22 cellular contexts compared by ENCODE assay signal in the genomic region with DNA sequence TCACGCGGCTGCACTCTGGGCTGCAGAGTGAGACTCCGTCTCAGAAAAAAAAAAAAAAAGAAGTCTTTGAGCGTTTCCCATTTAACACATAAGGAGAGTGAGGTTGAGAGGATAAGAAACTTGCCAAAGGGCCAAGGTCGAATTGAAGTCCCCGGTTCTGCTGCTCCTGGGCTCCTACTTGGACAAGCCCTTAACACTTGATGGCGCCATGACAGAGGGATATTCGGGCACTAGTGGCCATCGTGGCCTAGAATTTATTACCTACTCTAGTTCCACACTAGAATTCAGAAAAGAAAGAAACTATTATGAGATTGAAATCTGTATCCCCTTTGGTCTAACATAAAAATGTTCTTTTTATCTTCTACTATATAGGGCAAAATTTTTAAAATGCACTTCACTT.
A peak's percentile ranks its signal among the peaks of the same experiment; 100 is the strongest.
DNase-seq lines count a peak whose midpoint lies in the region; ATAC-seq, FAIRE-seq and TF ChIP-seq lines count a peak whose summit lies in the region.
"Had no signal": no experiment of that assay in that cellular context is flagged by ENCODE, and none has a peak within 500 bp of the region (broad histone marks: within the 10 kb centered on the region; RNA-seq: fewer than 3 reads in every experiment).

No MANE protein-coding gene starts in this region.

- in situ Hi-C loops in Panc1 (cut with HindIII; ENCODE audit: low pct_unique_long_range_greater_than_20kb, low sequenced_read_pairs), result no loop called here

- H3K4me3 ChIP-seq in Panc1 (ENCODE audit: low read depth in 2 of 2, low read length in 2 of 2), result no peak overlapping the region
- H3K4me3 ChIP-seq in H1 (ENCODE audit: extremely low read depth in 1 of 4, insufficient read depth in 2 of 4, low read depth in 3 of 4, low read length in 4 of 4), result no peak overlapping the region
- H3K4me3 ChIP-seq: upper lobe of right lung had no signal

- H2BK20ac ChIP-seq in H1 (ENCODE audit: low read length), result no peak overlapping the region

- no peak overlapping the region for H3K9ac ChIP-seq in H1 (replicated peaks in 1 of 4; ENCODE audit: extremely low read depth in 1 of 4, low read depth in 3 of 4, low read length in 3 of 4)

- H3K4me1 Mint-ChIP-seq in activated CD4-positive, alpha-beta T cell treated with anti-CD3 and anti-CD28 coated beads for 36 hours, result peaks cover 30% of the 10 kb centered on the region

- no peak overlapping the region for H2AK5ac ChIP-seq in H1 (ENCODE audit: low read depth, low read length)

- no peak for TF ChIP-seq EP300 in H1 (IDR thresholded peaks at IDR 0.05; ENCODE audit: borderline replicate concordance in 1 of 2, low read depth in 2 of 2, low read length in 2 of 2)

- H2BK12ac ChIP-seq in H1 (ENCODE audit: low read depth, low read length), result no peak overlapping the region

- H3K36me3 Mint-ChIP-seq in activated CD4-positive, alpha-beta T cell treated with anti-CD3 and anti-CD28 coated beads for 36 hours (ENCODE audit: low read depth), result no peaks in the 10 kb centered on the region
- H3K36me3 Mint-ChIP-seq: CD4-positive, CD25-positive, alpha-beta regulatory T cell had no signal

- CTCF ChIA-PET in activated CD4-positive, alpha-beta T cell treated with anti-CD3 and anti-CD28 coated beads for 36 hours (lab: Charles Lee), result interaction anchor here (0.6 to 1.3 kb wide), 2 partner anchors 11 to 48 kb away, joined by 3 read pairs; no protein-coding TSS in a partner anchor
- CTCF ChIA-PET in Panc1 (lab: Charles Lee) (interaction anchor here (1.3 kb wide), 1 partner anchor 43 kb away, joined by 3 read pairs; no protein-coding TSS in a partner anchor), H1 (lab: Charles Lee; ENCODE audit: partially characterized antibody) (interaction anchor here (0.6 to 4.3 kb wide), 10 partner anchors 14 to 694 kb away, joined by 3 to 21 read pairs (median 4); no protein-coding TSS in a partner anchor)

- H3K27ac Mint-ChIP-seq in activated CD4-positive, alpha-beta T cell treated with anti-CD3 and anti-CD28 coated beads for 36 hours, result no peak overlapping the region
- H3K27ac Mint-ChIP-seq: T-helper 1 cell treated with Interleukin-12 subunit alpha and Interleukin-12 subunit beta and Interleukin-4 antibody, amounts not matched to agents 30 μg/mL and 1 μg/mL, for 36 hours had no signal

- H3K4me2 ChIP-seq in H1 (ENCODE audit: insufficient read depth in 1 of 2, low read depth in 2 of 2, low read length in 2 of 2), result no peak overlapping the region

- no peak overlapping the region for H2BK5ac ChIP-seq in H1 (ENCODE audit: low read depth, low read length)

- no peak overlapping the region for H3K4me3 Mint-ChIP-seq in activated CD4-positive, alpha-beta T cell treated with anti-CD3 and anti-CD28 coated beads for 36 hours
- H3K4me3 Mint-ChIP-seq: CD4-positive, CD25-positive, alpha-beta regulatory T cell; T-helper 1 cell treated with Interleukin-12 subunit alpha and Interleukin-12 subunit beta and Interleukin-4 antibody, amounts not matched to agents 30 μg/mL and 1 μg/mL, for 36 hours had no signal

- no peaks in the 10 kb centered on the region for H3K27me3 Mint-ChIP-seq in activated CD4-positive, alpha-beta T cell treated with anti-CD3 and anti-CD28 coated beads for 36 hours
- H3K27me3 Mint-ChIP-seq: CD4-positive, CD25-positive, alpha-beta regulatory T cell had no signal

- H2BK15ac ChIP-seq in H1 (ENCODE audit: low read length), result no peak overlapping the region

- H3K4ac ChIP-seq in H1 (replicated peaks; ENCODE audit: insufficient read length, low read depth, low read length), result no peak overlapping the region

- H3K4me1 ChIP-seq in Panc1 (ENCODE audit: control insufficient read depth, insufficient read depth, low read length) (peaks cover 58% of the 10 kb centered on the region), H1 (replicated peaks in 1 of 4; ENCODE audit: control insufficient read depth in 3 of 4, insufficient read depth in 4 of 4, low read length in 3 of 4) (no peaks in the 10 kb centered on the region; a peak in 1 of 7 replicates)
- H3K4me1 ChIP-seq: upper lobe of right lung had no signal

- WGBS in H1 (ENCODE audit: extremely low coverage in 1 of 2, insufficient coverage in 1 of 2, insufficient read length in 1 of 2, insufficient replicate concordance in 2 of 2, low coverage in 1 of 2, low lambda C conversion rate in 2 of 2, missing lambda C conversion rate in 1 of 2), 2 experiments, result 75% methylated on average over 6 of the region's 9 CpGs; no CpG with 5 or more reads in 1 of the 2 experiments

- H3K9me3 Mint-ChIP-seq in activated CD4-positive, alpha-beta T cell treated with anti-CD3 and anti-CD28 coated beads for 36 hours (ENCODE audit: low read depth), result no peaks in the 10 kb centered on the region
- H3K9me3 Mint-ChIP-seq: CD4-positive, CD25-positive, alpha-beta regulatory T cell; T-helper 1 cell treated with Interleukin-12 subunit alpha and Interleukin-12 subunit beta and Interleukin-4 antibody, amounts not matched to agents 30 μg/mL and 1 μg/mL, for 36 hours had no signal

- ATAC-seq in activated CD4-positive, alpha-beta T cell treated with anti-CD3 and anti-CD28 coated beads for 36 hours, result no peak
- ATAC-seq in Panc1, result no peak
- ATAC-seq in HG02642 (IDR thresholded peaks at IDR 0.05; ENCODE audit: poor library complexity, unreplicated experiment), result no peak
- ATAC-seq: stimulated activated naive CD8-positive, alpha-beta T cell treated with anti-CD3 and anti-CD28 coated beads, Interleukin-15, Interleukin-2, amounts not matched to agents 100 U/mL and 50 U/mL, for 24 hours; upper lobe of right lung had no signal

- H3K56ac ChIP-seq in H1 (replicated peaks; ENCODE audit: insufficient read length, low read depth, low read length), result no peak overlapping the region

- TF ChIP-seq CTCF in Panc1 (IDR thresholded peaks at IDR 0.05) (no peak; the same call in 1 of the 2 replicates), H1 (IDR thresholded peaks at IDR 0.05; ENCODE audit: control extremely low read depth in 1 of 3, insufficient read depth in 1 of 3, low read depth in 1 of 3, low read length in 3 of 3) (peak; percentile 24 to 42 (median 29))

- no peaks in the 10 kb centered on the region for H3K9me3 ChIP-seq in Panc1 (ENCODE audit: control insufficient read depth, insufficient read depth, low read depth, low read length)
- no peaks in the 10 kb centered on the region for H3K9me3 ChIP-seq in H1 (ENCODE audit: insufficient read depth in 2 of 2, low read depth in 1 of 2, low read length in 1 of 2)
- H3K9me3 ChIP-seq: neutrophil, upper lobe of right lung had no signal

- H4K91ac ChIP-seq in H1 (replicated peaks; ENCODE audit: insufficient read length, low read length), result no peak overlapping the region

- H3K27ac ChIP-seq in Panc1 (ENCODE audit: low read length) (peak overlapping the region; percentile 59; the same call in 1 of the 2 replicates), H1 (ENCODE audit: low read depth, low read length) (no peak overlapping the region), temporal lobe (ENCODE audit: low read depth, low read length) (peak overlapping the region; percentile 92)
- H3K27ac ChIP-seq: HL-60, upper lobe of right lung had no signal

- no peak overlapping the region for H3K18ac ChIP-seq in H1 (ENCODE audit: extremely low read depth, low read length)

- H3K23ac ChIP-seq in H1 (ENCODE audit: insufficient read length), result no peak overlapping the region

- no peaks in the 10 kb centered on the region for H3K23me2 ChIP-seq in H1 (ENCODE audit: low read depth, low read length)

- H4K5ac ChIP-seq in H1 (ENCODE audit: insufficient read length, low read depth, low read length), result no peak overlapping the region

- TF ChIP-seq POLR2A in H1 (IDR thresholded peaks at IDR 0.05; ENCODE audit: control extremely low read depth in 1 of 2, low read depth in 2 of 2, low read length in 2 of 2), result no peak

- intact Hi-C loops in activated CD4-positive, alpha-beta T cell treated with anti-CD3 and anti-CD28 coated beads for 36 hours (cut with DNase I, micrococcal nuclease), result no loop called here
- intact Hi-C loops in Panc1 (cut with micrococcal nuclease; ENCODE audit: unreplicated experiment), result no loop called here

- DNase-seq in activated CD4-positive, alpha-beta T cell treated with anti-CD3 and anti-CD28 coated beads for 36 hours, result peak; percentile 13
- DNase-seq in activated CD4-positive, alpha-beta T cell treated with anti-CD3 and anti-CD28 coated beads for 48 hours, result no peak
- no peak for DNase-seq in Panc1 (ENCODE audit: low read depth, low spot score)
- no peak for DNase-seq in H1 (ENCODE audit: low read depth in 1 of 2, low spot score in 2 of 2)
- DNase-seq in hypothalamus (lab: John Stamatoyannopoulos, UW), result no peak
- DNase-seq in NOMO-1 treated with DMSO at 0.1 percent for 48 hours (lab: John Stamatoyannopoulos, UW; ENCODE audit: unreplicated experiment), result no peak
- DNase-seq: activated CD4-positive, CD25-positive, alpha-beta regulatory T cell; central memory CD4-positive, alpha-beta T cell; hippocampal formation; kidney glomerular epithelial cell; midbrain; NCI-H1105 treated with DMSO at 0.1 percent for 48 hours; NCI-H526; retina; stimulated activated naive CD8-positive, alpha-beta T cell treated with anti-CD3 and anti-CD28 coated beads, Interleukin-15, Interleukin-2, amounts not matched to agents 100 U/mL and 50 U/mL, for 24 hours; upper lobe of right lung had no signal

- TF ChIP-seq RAD21 in H1 (IDR thresholded peaks at IDR 0.05 in 1 of 2, conservative IDR thresholded peaks at IDR 0.05 in 1 of 2; ENCODE audit: low read depth in 2 of 2, low read length in 2 of 2), result peak; percentile 58 to 69

- no peaks in the 10 kb centered on the region for H3K36me3 ChIP-seq in Panc1 (ENCODE audit: control insufficient read depth, insufficient read depth, low read length)
- no peaks in the 10 kb centered on the region for H3K36me3 ChIP-seq in H1 (ENCODE audit: control insufficient read depth in 2 of 4, insufficient read depth in 4 of 4, low read length in 3 of 4)
- H3K36me3 ChIP-seq: upper lobe of right lung had no signal

- H2AFZ ChIP-seq in H1 (ENCODE audit: low read length), result no peak overlapping the region

- no peak for FAIRE-seq in H1 (lab: Jason Lieb, UNC)

- H2BK120ac ChIP-seq in H1 (replicated peaks; ENCODE audit: low read depth, low read length), result no peak overlapping the region

- POLR2A ChIA-PET in activated CD4-positive, alpha-beta T cell treated with anti-CD3 and anti-CD28 coated beads for 36 hours (lab: Charles Lee), result no interaction called here
- POLR2A ChIA-PET in Panc1 (lab: Charles Lee), result no interaction called here
- POLR2A ChIA-PET in H1 (lab: Charles Lee; ENCODE audit: partially characterized antibody), result interaction anchor here (1.0 kb wide), 1 partner anchor 9 kb away, joined by 3 read pairs; no protein-coding TSS in a partner anchor

- BruUV-seq in Panc1 (replicated peaks; lab: Mats Ljungman, UMichigan), result no TSS peak

- no peaks in the 10 kb centered on the region for H3K27me3 ChIP-seq in Panc1 (ENCODE audit: control insufficient read depth, insufficient read depth, low read length)
- no peaks in the 10 kb centered on the region for H3K27me3 ChIP-seq in H1 (replicated peaks in 1 of 4; ENCODE audit: control insufficient read depth in 3 of 4, extremely low read depth in 1 of 4, insufficient read depth in 3 of 4, low read length in 3 of 4)
- H3K27me3 ChIP-seq: neutrophil, upper lobe of right lung had no signal

- no peak overlapping the region for H4K8ac ChIP-seq in H1 (ENCODE audit: extremely low read depth, insufficient read depth, low read length)

- peaks cover 0 to 2% of the 10 kb centered on the region in 2 experiments for H4K20me1 ChIP-seq in H1 (replicated peaks in 1 of 2; ENCODE audit: control insufficient read depth in 1 of 2, insufficient read depth in 2 of 2, low read length in 2 of 2)

- H3K79me2 ChIP-seq in H1 (ENCODE audit: control insufficient read depth in 1 of 2, insufficient read depth in 2 of 2, low read length in 2 of 2), result no peaks in the 10 kb centered on the region

- no peaks in the 10 kb centered on the region for H3K79me1 ChIP-seq in H1 (ENCODE audit: low read depth, low read length)

- no peak overlapping the region for H3K14ac ChIP-seq in H1 (ENCODE audit: insufficient read length)
